Comparison of ENCODE assay signal across 10 cellular contexts in genomic region chr2:9565436-9566153, GRCh38. TPM values are rescaled to one million over a fixed set of nuclear protein-coding genes. Genes with fewer than 3 reads are reported as not detected.
DNase-seq lines count a peak whose midpoint lies in the region; ATAC-seq and TF ChIP-seq lines count a peak whose summit lies in the region.
"Had no signal": no experiment of that assay in that cellular context is flagged by ENCODE, and none has a peak within 500 bp of the region (broad histone marks: within the 10 kb centered on the region; RNA-seq: fewer than 3 reads in every experiment).

No MANE protein-coding gene starts in this region.

- no peaks in the 10 kb centered on the region for H3K36me3 ChIP-seq in body of pancreas (replicated peaks in 1 of 2; ENCODE audit: insufficient read depth in 1 of 2, low read depth in 2 of 2)
- H3K36me3 ChIP-seq in subcutaneous abdominal adipose tissue (ENCODE audit: control insufficient read depth in 5 of 5, insufficient read depth in 5 of 5, low read length in 5 of 5): peaks cover 0 to 3% (median 0%) of the 10 kb centered on the region in 5 donors
- no peaks in the 10 kb centered on the region for H3K36me3 ChIP-seq in MM.1S (replicated peaks; ENCODE audit: insufficient read depth, low read length)

- ATAC-seq in body of pancreas (peak; percentile 80), HG03159 (IDR thresholded peaks at IDR 0.05; ENCODE audit: unreplicated experiment) (no peak)
- ATAC-seq in stimulated activated naive B cell treated with anti-CD40 and anti-IgM and Interleukin-4, amounts not matched to agents 10 μg/mL and 1 μg/mL and 100 μg/mL, for 72 hours (replicated peaks): no peak

- no peaks in the 10 kb centered on the region for H3K9me2 ChIP-seq in MM.1S (replicated peaks; ENCODE audit: insufficient read depth, low read length)

- H3K4me3 ChIP-seq in HFF-Myc (replicated peaks; ENCODE audit: low read depth, low read length) (no peak overlapping the region), body of pancreas (no peak overlapping the region), subcutaneous abdominal adipose tissue (ENCODE audit: low read depth in 1 of 5, low read length in 5 of 5) (peak overlapping the region; percentile 13 to 48 (median 19)), MM.1S (ENCODE audit: low read length) (no peak overlapping the region)

- no peak for TF ChIP-seq POLR2A in body of pancreas (IDR thresholded peaks at IDR 0.05)

- H4K20me1 ChIP-seq in MM.1S (ENCODE audit: insufficient read depth, low read length): no peaks in the 10 kb centered on the region

- no peak overlapping the region for H3K4me2 ChIP-seq in MM.1S (ENCODE audit: low read depth, low read length)

- H3K4me1 ChIP-seq in body of pancreas: peaks cover 6% of the 10 kb centered on the region
- H3K4me1 ChIP-seq in subcutaneous abdominal adipose tissue (ENCODE audit: control insufficient read depth in 5 of 5, insufficient read depth in 5 of 5, low read length in 5 of 5): peaks cover 0 to 11% (median 11%) of the 10 kb centered on the region in 5 donors
- no peaks in the 10 kb centered on the region for H3K4me1 ChIP-seq in MM.1S (ENCODE audit: low read length)

- H3K9ac ChIP-seq in subcutaneous abdominal adipose tissue (ENCODE audit: low read length in 5 of 5) (peak overlapping the region in 3 of 5 donors; percentile 45 to 71 (median 57)), MM.1S (ENCODE audit: low read length) (no peak overlapping the region)

- H3K27ac Mint-ChIP-seq in stimulated activated naive B cell treated with anti-CD40 and anti-IgM and Interleukin-4, amounts not matched to agents 10 μg/mL and 1 μg/mL and 100 μg/mL, for 72 hours: no peak overlapping the region
- H3K27ac Mint-ChIP-seq: activated naive CD4-positive, alpha-beta T cell treated with anti-CD3 and anti-CD28 coated beads, Interleukin-2, amount 50 U/mL, for 24 hours had no signal

- intact Hi-C loops in body of pancreas (cut with DNase I): no loop called here

- H2AFZ ChIP-seq in MM.1S (ENCODE audit: low read length): no peak overlapping the region

- H3K27me3 ChIP-seq in body of pancreas: no peaks in the 10 kb centered on the region
- no peaks in the 10 kb centered on the region for H3K27me3 ChIP-seq in subcutaneous abdominal adipose tissue (ENCODE audit: control insufficient read depth in 5 of 5, insufficient read depth in 4 of 5, low read length in 5 of 5)
- no peaks in the 10 kb centered on the region for H3K27me3 ChIP-seq in MM.1S (replicated peaks; ENCODE audit: insufficient read depth, low read length)

- H3K27me3 Mint-ChIP-seq in stimulated activated naive B cell treated with anti-CD40 and anti-IgM and Interleukin-4, amounts not matched to agents 10 μg/mL and 1 μg/mL and 100 μg/mL, for 72 hours: no peaks in the 10 kb centered on the region
- H3K27me3 Mint-ChIP-seq: activated naive CD4-positive, alpha-beta T cell treated with anti-CD3 and anti-CD28 coated beads, Interleukin-2, amount 50 U/mL, for 24 hours had no signal

- H3K36me3 Mint-ChIP-seq in stimulated activated naive B cell treated with anti-CD40 and anti-IgM and Interleukin-4, amounts not matched to agents 10 μg/mL and 1 μg/mL and 100 μg/mL, for 72 hours: peaks cover 0 to 14% of the 10 kb centered on the region in 2 donors
- H3K36me3 Mint-ChIP-seq: activated naive CD4-positive, alpha-beta T cell treated with anti-CD3 and anti-CD28 coated beads, Interleukin-2, amount 50 U/mL, for 24 hours had no signal

- no peaks in the 10 kb centered on the region for H3K9me3 ChIP-seq in body of pancreas
- H3K9me3 ChIP-seq in subcutaneous abdominal adipose tissue (ENCODE audit: control insufficient read depth in 5 of 5, low read length in 5 of 5): no peaks in the 10 kb centered on the region
- no peaks in the 10 kb centered on the region for H3K9me3 ChIP-seq in MM.1S (replicated peaks; ENCODE audit: insufficient read depth, low read length)

- H3K27ac ChIP-seq in body of pancreas (peak overlapping the region in 2 of 4 donors; percentile 7 to 59), subcutaneous abdominal adipose tissue (ENCODE audit: low read depth, low read length) (peak overlapping the region; percentile 68), MM.1S (ENCODE audit: low read length) (no peak overlapping the region)

- H3K9me3 Mint-ChIP-seq in stimulated activated naive B cell treated with anti-CD40 and anti-IgM and Interleukin-4, amounts not matched to agents 10 μg/mL and 1 μg/mL and 100 μg/mL, for 72 hours: no peaks in the 10 kb centered on the region
- H3K9me3 Mint-ChIP-seq: activated naive CD4-positive, alpha-beta T cell treated with anti-CD3 and anti-CD28 coated beads, Interleukin-2, amount 50 U/mL, for 24 hours had no signal

- H3K4me1 Mint-ChIP-seq in stimulated activated naive B cell treated with anti-CD40 and anti-IgM and Interleukin-4, amounts not matched to agents 10 μg/mL and 1 μg/mL and 100 μg/mL, for 72 hours: peaks cover 0 to 4% of the 10 kb centered on the region in 2 donors
- H3K4me1 Mint-ChIP-seq: activated naive CD4-positive, alpha-beta T cell treated with anti-CD3 and anti-CD28 coated beads, Interleukin-2, amount 50 U/mL, for 24 hours had no signal

- TF ChIP-seq CTCF in HFF-Myc (IDR thresholded peaks at IDR 0.05; ENCODE audit: low read depth, low read length, missing control alignments): no peak
- no peak for TF ChIP-seq CTCF in body of pancreas (IDR thresholded peaks at IDR 0.05)
- TF ChIP-seq CTCF in MM.1S (IDR thresholded peaks at IDR 0.05; ENCODE audit: low read length): no peak

- H3K79me2 ChIP-seq in MM.1S (ENCODE audit: low read length): no peaks in the 10 kb centered on the region

- DNase-seq in HFF-Myc (ENCODE audit: extremely low read depth, low read depth) (peak; percentile 74), body of pancreas (peak; percentile 44 to 88 (median 59)), iPS-NIHi11 (ENCODE audit: low spot score) (peak; percentile 19), MM.1S (no peak), DMS79 (lab: John Stamatoyannopoulos, UW) (no peak)
- DNase-seq in stimulated activated naive B cell treated with anti-CD40 and anti-IgM and Interleukin-4, amounts not matched to agents 10 μg/mL and 1 μg/mL and 100 μg/mL, for 72 hours: no peak
- DNase-seq: NCI-H524 treated with DMSO at 0.1 percent for 48 hours had no signal

- no peak overlapping the region for H3K4me3 Mint-ChIP-seq in stimulated activated naive B cell treated with anti-CD40 and anti-IgM and Interleukin-4, amounts not matched to agents 10 μg/mL and 1 μg/mL and 100 μg/mL, for 72 hours
- H3K4me3 Mint-ChIP-seq: activated naive CD4-positive, alpha-beta T cell treated with anti-CD3 and anti-CD28 coated beads, Interleukin-2, amount 50 U/mL, for 24 hours had no signal

- no peaks in the 10 kb centered on the region for H3F3A ChIP-seq in MM.1S (ENCODE audit: insufficient read depth, low read length)

- 81 to 85% methylated on average over 11 of the region's 11 CpGs for whole genome bisulfite sequencing in body of pancreas, 2 donors

RNA-seq across cellular contexts. Expression of gene ADAM17, which starts 10.0 kb away (rescaled TPM):
- 10 to 100 TPM in 1 of 2 donors, 1 to 10 TPM in 1; 9.9 to 17.5 TPM for total RNA-seq in body of pancreas

Comparison
In these comparisons a context has a peak if more than half of its experiments do, and no peak if none do; other contexts are left out.
1. DNase-seq: peak in HFF-Myc (single experiment), body of pancreas (4 of 4) and iPS-NIHi11 (single experiment); none in stimulated activated naive B cell treated with anti-CD40 and anti-IgM and Interleukin-4, amounts not matched to agents 10 μg/mL and 1 μg/mL and 100 μg/mL, for 72 hours (single experiment), MM.1S (single experiment) and DMS79 (single experiment).
2. H3K4me3 ChIP-seq: peak in subcutaneous abdominal adipose tissue (5 of 5); none in HFF-Myc (single experiment), body of pancreas (0 of 2) and MM.1S (single experiment).